In the genomic region with DNA sequence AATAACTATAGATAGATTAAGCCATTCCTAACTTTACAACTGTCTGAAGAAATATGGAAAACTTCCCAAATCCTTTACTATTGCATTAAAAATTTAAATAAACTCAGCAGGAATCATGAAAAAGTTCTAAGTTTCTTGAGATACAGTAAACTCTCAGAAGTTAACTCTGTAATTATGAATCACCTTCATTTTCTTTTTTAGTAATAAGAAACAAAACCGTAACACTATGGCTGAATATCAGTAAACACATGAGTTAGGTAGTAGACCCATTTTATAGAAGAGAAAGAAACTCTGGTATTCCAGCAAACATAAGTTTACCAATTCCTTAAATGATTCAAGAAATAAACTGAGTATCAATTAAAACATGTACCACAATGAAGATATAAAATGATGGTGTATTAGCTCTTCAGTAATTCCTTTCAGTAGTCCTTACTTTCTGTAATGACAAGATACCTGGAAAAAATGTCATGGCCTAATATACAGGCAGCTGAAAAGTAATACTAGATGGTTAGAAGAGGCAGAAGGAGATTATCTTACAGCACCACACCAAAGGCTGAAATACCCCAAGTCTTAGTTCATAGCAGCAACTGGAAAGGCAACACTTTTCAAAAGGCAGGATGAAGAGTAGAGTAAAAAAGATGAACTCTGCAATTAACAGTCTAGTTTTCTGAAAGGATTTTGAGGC, we compare ENCODE assay signal across 9 cellular contexts. TPM values are rescaled to one million over a fixed set of nuclear protein-coding genes. Genes with fewer than 3 reads are reported as not detected.
DNase-seq lines count a peak whose midpoint lies in the region; ATAC-seq, FAIRE-seq and TF ChIP-seq lines count a peak whose summit lies in the region.
"Had no signal": no experiment of that assay in that cellular context is flagged by ENCODE, and none has a peak within 500 bp of the region (broad histone marks: within the 10 kb centered on the region; RNA-seq: fewer than 3 reads in every experiment).

No MANE protein-coding gene starts in this region.

- H3K9me3 ChIP-seq in tibial nerve: no peaks in the 10 kb centered on the region

- 85 to 90% methylated on average over 1 of the region's 1 CpG for WGBS in tibial nerve, 2 donors

- FAIRE-seq in D721Med (lab: Jason Lieb, UNC) (peak; percentile 56), urothelium cell line (lab: Jason Lieb, UNC) (no peak)

- H3K4me3 ChIP-seq in fibroblast of the aortic adventitia (ENCODE audit: low read depth, low read length) (no peak overlapping the region), tibial nerve (no peak overlapping the region)

- ATAC-seq in GM19351 (IDR thresholded peaks at IDR 0.05; ENCODE audit: unreplicated experiment) (peak; percentile 19), HG03280 (IDR thresholded peaks at IDR 0.05; ENCODE audit: unreplicated experiment) (peak; percentile 9), GM19467 (IDR thresholded peaks at IDR 0.05; ENCODE audit: unreplicated experiment) (no peak)

- H3K27ac ChIP-seq in tibial nerve: no peak overlapping the region

- peaks cover 0 to 16% (median 0%) of the 10 kb centered on the region in 3 donors for H3K36me3 ChIP-seq in tibial nerve

- DNase-seq in D721Med (ENCODE audit: insufficient read length, low spot score) (no peak), fibroblast of the aortic adventitia (ENCODE audit: low read depth) (peak; percentile 6), urothelium cell line (ENCODE audit: low spot score) (no peak), tibial nerve (ENCODE audit: low spot score in 2 of 2) (no peak), iPS-NIHi11 (ENCODE audit: low spot score) (no peak)
- DNase-seq: stimulated activated CD4-positive, alpha-beta T cell treated with anti-CD3 and anti-CD28 coated beads, Interleukin-12 subunit alpha, Interleukin-12 subunit beta, amount 100 ng/mL, for 4 hours had no signal

- no peaks in the 10 kb centered on the region for H3K27me3 ChIP-seq in tibial nerve

- TF ChIP-seq CTCF in D721Med (IDR thresholded peaks at IDR 0.05; ENCODE audit: insufficient read depth, missing control alignments) (no peak), fibroblast of the aortic adventitia (IDR thresholded peaks at IDR 0.05; ENCODE audit: insufficient read depth, low read length) (no peak), tibial nerve (IDR thresholded peaks at IDR 0.05) (no peak)

- H3K4me1 ChIP-seq in tibial nerve: peaks cover 0 to 61% (median 21%) of the 10 kb centered on the region in 4 donors

- TF ChIP-seq EP300 in tibial nerve (IDR thresholded peaks at IDR 0.05): no peak

- no peak for TF ChIP-seq POLR2A in tibial nerve (IDR thresholded peaks at IDR 0.05)

RNA-seq across cellular contexts. Expression of gene TRIP12, which starts 11.5 kb away (rescaled TPM):
- 151 and 210 TPM in 2 replicates for total RNA-seq in fibroblast of the aortic adventitia (ENCODE audit: low replicate concordance)
- 100 to 1,000 TPM; 190 to 210 (median 202) TPM for total RNA-seq in tibial nerve

RNA-seq across cellular contexts. Expression of gene FBXO36, which starts 12.0 kb away (rescaled TPM):
- total RNA-seq in fibroblast of the aortic adventitia (ENCODE audit: low replicate concordance): 1.6 and 5.5 TPM in 2 replicates
- 1 to 10 TPM; 2.7 to 7.3 (median 4.2) TPM for total RNA-seq in tibial nerve
